7 cellular contexts compared by ENCODE assay signal in the genomic region with DNA sequence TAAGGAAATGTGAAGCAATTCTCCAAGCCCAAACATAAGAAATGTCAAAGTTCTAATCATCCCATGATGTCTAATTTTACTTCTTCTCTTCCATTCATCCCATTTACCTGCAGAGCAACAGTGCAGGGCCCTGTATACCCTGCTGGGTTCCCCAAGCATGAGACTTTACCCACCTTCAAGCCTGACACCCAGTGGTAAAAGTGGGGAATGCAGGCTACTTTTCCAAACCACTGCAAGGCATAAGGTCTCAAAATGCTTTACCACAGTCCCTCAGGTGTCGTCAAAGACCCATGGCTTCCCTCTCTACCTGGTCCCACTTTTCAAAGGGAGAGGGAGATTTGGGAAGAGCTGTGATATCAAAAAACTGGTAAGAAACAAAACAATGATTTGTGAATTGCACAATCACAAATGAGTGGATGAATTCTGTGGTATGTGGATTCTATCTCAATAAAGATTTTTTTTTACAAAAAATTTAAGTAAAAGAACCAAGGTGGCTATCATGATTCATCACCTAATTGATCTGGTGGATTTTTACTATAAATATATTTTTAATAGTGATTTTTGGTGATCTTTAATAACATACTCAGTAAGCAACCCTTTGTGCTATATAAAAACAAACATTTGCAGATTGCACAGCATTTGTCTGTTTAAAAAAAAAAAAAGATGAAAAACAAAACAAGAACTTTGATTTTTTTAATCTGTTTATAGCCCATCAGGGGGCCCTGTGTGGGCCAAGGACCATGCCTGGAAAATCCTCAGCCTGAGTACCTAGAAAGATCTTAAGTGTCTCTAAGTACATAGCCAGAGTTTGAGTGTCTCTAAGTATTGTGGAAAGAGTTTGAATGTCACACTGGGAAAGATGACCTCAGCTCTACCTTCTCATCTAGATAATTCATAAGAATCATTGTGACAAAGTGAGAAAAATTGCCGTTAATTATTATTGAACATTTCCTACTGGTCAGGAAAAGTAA.
DNase-seq lines count a peak whose midpoint lies in the region; ATAC-seq and TF ChIP-seq lines count a peak whose summit lies in the region.

No MANE protein-coding gene starts in this region.

- no peak overlapping the region for H2AK9ac ChIP-seq in IMR-90 (replicated peaks; ENCODE audit: low read depth, low read length, poor library complexity)

- no peaks in the 10 kb centered on the region for H3K9me1 ChIP-seq in IMR-90 (ENCODE audit: insufficient read depth, low read length)

- H3K79me1 ChIP-seq in IMR-90 (ENCODE audit: low read depth in 1 of 2, low read length in 2 of 2): no peaks in the 10 kb centered on the region

- H3K79me2 ChIP-seq in SU-DHL-6 (ENCODE audit: insufficient read depth, low read length) (no peaks in the 10 kb centered on the region), mammary epithelial cell (ENCODE audit: insufficient read depth, low read length) (no peaks in the 10 kb centered on the region)

- intact Hi-C loops in IMR-90 (cut with micrococcal nuclease) (loop anchor here (1.0 kb wide), 1 partner anchor 1048 kb away; no protein-coding TSS in a partner anchor), mammary epithelial cell (cut with micrococcal nuclease) (loop anchor here (1.0 to 5.0 kb wide), 3 partner anchors 61 to 1049 kb away; no protein-coding TSS in a partner anchor), right lobe of liver (cut with DNase I) (no loop called here)

- H3K9me2 ChIP-seq in SU-DHL-6 (replicated peaks; ENCODE audit: insufficient read depth, low read length): no peaks in the 10 kb centered on the region

- no peaks in the 10 kb centered on the region for H3K9me3 ChIP-seq in IMR-90 (ENCODE audit: control insufficient read depth, insufficient read depth, low read length)
- H3K9me3 ChIP-seq in SU-DHL-6 (ENCODE audit: insufficient read depth, low read length): no peaks in the 10 kb centered on the region
- H3K9me3 ChIP-seq in mammary epithelial cell (replicated peaks; ENCODE audit: insufficient read depth, low read length): no peaks in the 10 kb centered on the region
- no peaks in the 10 kb centered on the region for H3K9me3 ChIP-seq in right lobe of liver

- no peak overlapping the region for H2AFZ ChIP-seq in IMR-90 (replicated peaks; ENCODE audit: low read length, poor library complexity)
- no peak overlapping the region for H2AFZ ChIP-seq in SU-DHL-6 (ENCODE audit: low read depth, low read length, severe bottlenecking)
- H2AFZ ChIP-seq in mammary epithelial cell (ENCODE audit: low read depth, low read length): no peak overlapping the region

- TF ChIP-seq CTCF in IMR-90 (conservative IDR thresholded peaks at IDR 0.05; ENCODE audit: low read depth, low read length) (peak; percentile 55), SU-DHL-6 (IDR thresholded peaks at IDR 0.05; ENCODE audit: insufficient read depth, low read length, poor library complexity, severe bottlenecking) (peak; percentile 73), mammary epithelial cell (conservative IDR thresholded peaks at IDR 0.05 in 1 of 2, IDR thresholded peaks at IDR 0.05 in 1 of 2; ENCODE audit: extremely low read depth in 1 of 2, insufficient read depth in 1 of 2, low read depth in 1 of 2, low read length in 2 of 2) (peak; percentile 91 to 94), right lobe of liver (IDR thresholded peaks at IDR 0.05) (peak; percentile 55 to 83 (median 76))

- H3K23ac ChIP-seq in IMR-90 (ENCODE audit: low read depth, low read length): no peak overlapping the region

- BruUV-seq in IMR-90 (replicated peaks; lab: Mats Ljungman, UMichigan): no TSS peak
- no TSS peak for BruUV-seq in mammary epithelial cell (replicated peaks; lab: Mats Ljungman, UMichigan)

- ATAC-seq in IMR-90 (ENCODE audit: low read depth): peak; percentile 87
- ATAC-seq in right lobe of liver: peak; percentile 84 to 92 (median 88)
- no peak for ATAC-seq in HG03097 (IDR thresholded peaks at IDR 0.05; ENCODE audit: low FRiP score, unreplicated experiment)

- POLR2A ChIA-PET in IMR-90 (lab: Charles Lee; ENCODE audit: unreplicated experiment): no interaction called here

- H4K8ac ChIP-seq in IMR-90 (ENCODE audit: low read depth in 2 of 2, low read length in 2 of 2): no peak overlapping the region

- CTCF ChIA-PET in IMR-90 (lab: Yijun Ruan, JAX): no interaction called here
- CTCF ChIA-PET in mammary epithelial cell (lab: Charles Lee; ENCODE audit: low non-redundant PET): no interaction called here

- H2BK15ac ChIP-seq in IMR-90 (ENCODE audit: low read depth, low read length): no peak overlapping the region

- no peak overlapping the region for H3K4ac ChIP-seq in IMR-90 (ENCODE audit: low read depth, low read length)

- H3K4me2 ChIP-seq in IMR-90 (ENCODE audit: low read depth, low read length) (no peak overlapping the region), SU-DHL-6 (ENCODE audit: low read depth, low read length, poor library complexity, severe bottlenecking) (no peak overlapping the region), mammary epithelial cell (ENCODE audit: insufficient read depth, low read depth, low read length) (no peak overlapping the region)

- H3K4me1 ChIP-seq in IMR-90 (ENCODE audit: control insufficient read depth, insufficient read depth, low read length) (no peaks in the 10 kb centered on the region), mammary epithelial cell (ENCODE audit: insufficient read depth, low read length) (no peaks in the 10 kb centered on the region), right lobe of liver (peaks cover 0 to 4% (median 0%) of the 10 kb centered on the region in 4 donors)

- H3K18ac ChIP-seq in IMR-90 (ENCODE audit: low read depth, low read length): no peak overlapping the region

- H2AK5ac ChIP-seq in IMR-90 (ENCODE audit: low read depth, low read length): no peak overlapping the region

- H4K5ac ChIP-seq in IMR-90 (ENCODE audit: low read depth, low read length): no peak overlapping the region

- no peak overlapping the region for H2BK120ac ChIP-seq in IMR-90 (ENCODE audit: low read depth, low read length)

- DNase-seq in ELR (ENCODE audit: low read depth): peak; percentile 46
- DNase-seq in IMR-90: peak; percentile 28
- peak; percentile 39 for DNase-seq in mammary epithelial cell
- peak in 1 of 3 donors; percentile 50 for DNase-seq in right lobe of liver
- peak; percentile 11 to 15 for DNase-seq in stimulated activated CD8-positive, alpha-beta memory T cell treated with anti-CD3 and anti-CD28 coated beads, Interleukin-2, amount 100 ng/mL, for 1 hour (ENCODE audit: low read depth in 2 of 2)

- H3K27me3 ChIP-seq in IMR-90 (ENCODE audit: control insufficient read depth, insufficient read depth, low read length) (no peaks in the 10 kb centered on the region), SU-DHL-6 (ENCODE audit: low read length) (no peaks in the 10 kb centered on the region), mammary epithelial cell (ENCODE audit: insufficient read depth, low read length) (no peaks in the 10 kb centered on the region), right lobe of liver (no peaks in the 10 kb centered on the region)

- H4K91ac ChIP-seq in IMR-90 (ENCODE audit: insufficient read depth, low read depth, low read length): no peak overlapping the region

- H3F3A ChIP-seq in SU-DHL-6 (ENCODE audit: insufficient read depth): no peaks in the 10 kb centered on the region

- no peak overlapping the region for H3K56ac ChIP-seq in IMR-90 (ENCODE audit: extremely low read depth, insufficient read depth, low read length)

- no peak overlapping the region for H2BK5ac ChIP-seq in IMR-90 (ENCODE audit: low read depth, low read length, poor library complexity, severe bottlenecking)

- no peak for TF ChIP-seq POLR2A in IMR-90 (IDR thresholded peaks at IDR 0.05; ENCODE audit: low read depth, low read length)
- no peak for TF ChIP-seq POLR2A in right lobe of liver (IDR thresholded peaks at IDR 0.05)

- H3K9ac ChIP-seq in IMR-90 (ENCODE audit: low read depth, low read length) (no peak overlapping the region), SU-DHL-6 (ENCODE audit: low read length) (no peak overlapping the region), mammary epithelial cell (ENCODE audit: insufficient read depth, low read length) (no peak overlapping the region)

- H3K36me3 ChIP-seq in IMR-90 (ENCODE audit: control insufficient read depth, insufficient read depth, low read length) (no peaks in the 10 kb centered on the region), SU-DHL-6 (ENCODE audit: low read length) (no peaks in the 10 kb centered on the region), mammary epithelial cell (ENCODE audit: insufficient read depth, low read length) (no peaks in the 10 kb centered on the region), right lobe of liver (no peaks in the 10 kb centered on the region)

- H4K20me1 ChIP-seq in IMR-90 (ENCODE audit: insufficient read depth, low read length): no peaks in the 10 kb centered on the region
- H4K20me1 ChIP-seq in SU-DHL-6 (ENCODE audit: low read depth, low read length): no peaks in the 10 kb centered on the region
- no peaks in the 10 kb centered on the region for H4K20me1 ChIP-seq in mammary epithelial cell (ENCODE audit: insufficient read depth, low read length)

- no peak overlapping the region for H2BK20ac ChIP-seq in IMR-90 (ENCODE audit: low read depth, low read length)

- no CpG with 5 or more reads among the region's 2 CpGs for WGBS in IMR-90 (ENCODE audit: extremely low coverage in 2 of 2, insufficient read length in 1 of 2), 2 experiments
- 36% methylated on average over 2 of the region's 2 CpGs for WGBS in mammary epithelial cell (ENCODE audit: low coverage, missing lambda C conversion rate)
- 48% methylated on average over 2 of the region's 2 CpGs for WGBS in right lobe of liver (ENCODE audit: insufficient coverage, low coverage, low lambda C conversion rate, missing lambda C conversion rate)

- no peak overlapping the region for H3K14ac ChIP-seq in IMR-90 (replicated peaks; ENCODE audit: low read depth, low read length)

- TF ChIP-seq RAD21 in IMR-90 (IDR thresholded peaks at IDR 0.05; ENCODE audit: low read length): peak; percentile 49

- H3K27ac ChIP-seq in IMR-90 (ENCODE audit: insufficient read depth, low read length) (no peak overlapping the region), SU-DHL-6 (ENCODE audit: low read depth, low read length) (no peak overlapping the region), mammary epithelial cell (ENCODE audit: insufficient read depth, low read depth, low read length) (no peak overlapping the region), right lobe of liver (no peak overlapping the region)

- dilution Hi-C loops in IMR-90 (cut with HindIII; ENCODE audit: low sequenced_read_pairs, unreplicated experiment): no loop called here
- dilution Hi-C loops in mammary epithelial cell (cut with HindIII; ENCODE audit: low sequenced_read_pairs): no loop called here

- H3K4me3 ChIP-seq in IMR-90 (ENCODE audit: insufficient read depth, low read depth, low read length) (no peak overlapping the region), SU-DHL-6 (ENCODE audit: insufficient read depth, low read length, poor library complexity, severe bottlenecking) (no peak overlapping the region), mammary epithelial cell (replicated peaks in 1 of 3; ENCODE audit: insufficient read depth in 1 of 3, low read depth in 2 of 3, low read length in 3 of 3) (no peak overlapping the region), right lobe of liver (no peak overlapping the region)

- in situ Hi-C loops in IMR-90 (cut with MboI; ENCODE audit: low sequenced_read_pairs): no loop called here
- in situ Hi-C loops in mammary epithelial cell (cut with MboI; ENCODE audit: low sequenced_read_pairs in 2 of 2): no loop called here

TF ChIP-seq in IMR-90, 13 proteins besides CTCF, POLR2A, EP300 and RAD21 (continues in another document):
- TF ChIP-seq MAFK (IDR thresholded peaks at IDR 0.05; ENCODE audit: low read depth, low read length): no peak

Comparison
In these comparisons a context has a peak if more than half of its experiments do, and no peak if none do; other contexts are left out.
1. intact Hi-C loops: an anchor here in IMR-90 (1.0 kb wide) and mammary epithelial cell (1.0 to 5.0 kb wide); none called in right lobe of liver.